Comparison of ENCODE assay signal across 9 cellular contexts in the genomic region with DNA sequence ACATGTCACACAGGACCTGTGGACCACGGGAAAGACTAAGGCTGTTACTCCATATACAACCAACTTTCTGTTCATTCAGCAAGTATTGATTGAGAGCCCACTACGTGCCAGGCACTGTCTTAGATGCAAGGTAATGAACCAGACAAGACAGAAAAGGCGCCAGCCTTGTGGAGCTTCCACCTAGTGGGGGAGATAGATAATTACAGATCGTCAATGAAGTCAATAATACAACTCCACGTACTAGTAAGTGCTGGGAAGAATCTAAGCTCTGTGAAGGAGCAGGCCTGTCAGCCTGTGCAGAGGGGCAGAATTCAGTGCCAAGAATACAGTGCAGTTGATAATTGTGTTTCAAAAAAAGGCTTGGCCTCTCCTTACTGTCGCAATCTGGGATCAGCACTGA.
A peak's percentile ranks its signal among the peaks of the same experiment; 100 is the strongest.
DNase-seq lines count a peak whose midpoint lies in the region; ATAC-seq and TF ChIP-seq lines count a peak whose summit lies in the region.
"Had no signal": no experiment of that assay in that cellular context is flagged by ENCODE, and none has a peak within 500 bp of the region (broad histone marks: within the 10 kb centered on the region; RNA-seq: fewer than 3 reads in every experiment).

No MANE protein-coding gene starts in this region.

- H3K27me3 Mint-ChIP-seq in glutamatergic neuron (ENCODE audit: unreplicated experiment) = peaks cover 4% of the 10 kb centered on the region

- H3K27me3 ChIP-seq in HAP-1 (ENCODE audit: low read depth) (no peaks in the 10 kb centered on the region), testis (no peaks in the 10 kb centered on the region)

- H3K4me1 Mint-ChIP-seq in glutamatergic neuron (ENCODE audit: low read depth, unreplicated experiment) = peaks cover 10% of the 10 kb centered on the region

- H3K36me3 ChIP-seq in HAP-1 (replicated peaks) = no peaks in the 10 kb centered on the region
- no peaks in the 10 kb centered on the region for H3K36me3 ChIP-seq in testis (ENCODE audit: low read depth, missing control alignments)

- H3K9me3 Mint-ChIP-seq in glutamatergic neuron (ENCODE audit: unreplicated experiment) = peaks cover 6% of the 10 kb centered on the region
- H3K9me3 Mint-ChIP-seq: activated naive CD4-positive, alpha-beta T cell treated with anti-CD3 and anti-CD28 coated beads, Interleukin-2, amount 50 U/mL, for 24 hours; naive thymus-derived CD8-positive, alpha-beta T cell had no signal

- H3K4me3 Mint-ChIP-seq in glutamatergic neuron (ENCODE audit: unreplicated experiment) = no peak overlapping the region
- H3K4me3 Mint-ChIP-seq: activated naive CD4-positive, alpha-beta T cell treated with anti-CD3 and anti-CD28 coated beads, Interleukin-2, amount 50 U/mL, for 24 hours; naive thymus-derived CD8-positive, alpha-beta T cell had no signal

- peak; percentile 71 for TF ChIP-seq CTCF in glutamatergic neuron (IDR thresholded peaks at IDR 0.05; ENCODE audit: partially characterized antibody, unreplicated experiment)
- peak; percentile 40 to 62 (median 60) for TF ChIP-seq CTCF in testis (IDR thresholded peaks at IDR 0.05)

- H3K4me1 ChIP-seq in HAP-1 (no peaks in the 10 kb centered on the region), testis (no peaks in the 10 kb centered on the region)

- intact Hi-C loops in testis (cut with DNase I; ENCODE audit: low total_unique reads) = loop anchor here (5.0 to 10.0 kb wide), 2 partner anchors 325 to 622 kb away; partner anchors contain the start of gene PTPRG

- H3K36me3 Mint-ChIP-seq in glutamatergic neuron (ENCODE audit: unreplicated experiment) = no peaks in the 10 kb centered on the region
- H3K36me3 Mint-ChIP-seq: activated naive CD4-positive, alpha-beta T cell treated with anti-CD3 and anti-CD28 coated beads, Interleukin-2, amount 50 U/mL, for 24 hours; naive thymus-derived CD8-positive, alpha-beta T cell had no signal

- no peak overlapping the region for H3K27ac ChIP-seq in testis

- no peak overlapping the region for H3K27ac Mint-ChIP-seq in glutamatergic neuron (ENCODE audit: unreplicated experiment)
- H3K27ac Mint-ChIP-seq: activated naive CD4-positive, alpha-beta T cell treated with anti-CD3 and anti-CD28 coated beads, Interleukin-2, amount 50 U/mL, for 24 hours; naive thymus-derived CD8-positive, alpha-beta T cell had no signal

- ATAC-seq in GM19455 (IDR thresholded peaks at IDR 0.05; ENCODE audit: unreplicated experiment) = no peak
- ATAC-seq: naive thymus-derived CD8-positive, alpha-beta T cell had no signal

- no peak overlapping the region for H3K4me3 ChIP-seq in HAP-1
- H3K4me3 ChIP-seq in testis = no peak overlapping the region

- 57 to 62% methylated on average over 6 of the region's 6 CpGs for WGBS in testis, 2 donors

- no peak for TF ChIP-seq POLR2A in testis (IDR thresholded peaks at IDR 0.05)

- H3K9me3 ChIP-seq in HAP-1 (no peaks in the 10 kb centered on the region), testis (no peaks in the 10 kb centered on the region)

- DNase-seq in HAP-1 (ENCODE audit: low spot score in 2 of 2) (peak; percentile 22 to 31), RPMI7951 (ENCODE audit: low read depth) (peak; percentile 17), glutamatergic neuron (no peak), testis (no peak), NCI-H1436 (lab: John Stamatoyannopoulos, UW) (no peak), ecto neural progenitor cell (ENCODE audit: low spot score) (no peak)
- DNase-seq: naive thymus-derived CD8-positive, alpha-beta T cell had no signal

- in situ Hi-C loops in HAP-1 (cut with MboI; ENCODE audit: low sequenced_read_pairs) = loop anchor here (25.0 kb wide), 3 partner anchors 500 to 775 kb away; no protein-coding TSS in a partner anchor

Comparison
In these comparisons a context has a peak if more than half of its experiments do, and no peak if none do; other contexts are left out.
1. DNase-seq: peak in HAP-1 (2 of 2) and RPMI7951 (single experiment); none in glutamatergic neuron (single experiment), testis (single experiment), NCI-H1436 (single experiment) and ecto neural progenitor cell (single experiment).